22 cellular contexts compared by ENCODE assay signal in genomic region chr1:45610589-45611226, GRCh38. TPM values are rescaled to one million over a fixed set of nuclear protein-coding genes. Genes with fewer than 3 reads are reported as not detected.
DNase-seq lines count a peak whose midpoint lies in the region; ATAC-seq, FAIRE-seq and TF ChIP-seq lines count a peak whose summit lies in the region.
"Had no signal": no experiment of that assay in that cellular context is flagged by ENCODE, and none has a peak within 500 bp of the region (broad histone marks: within the 10 kb centered on the region; RNA-seq: fewer than 3 reads in every experiment).

No MANE protein-coding gene starts in this region.

- FAIRE-seq in GM12891 (lab: Jason Lieb, UNC): no peak
- no peak for FAIRE-seq in K562 (lab: Jason Lieb, UNC)
- FAIRE-seq: GM18507 had no signal

- CTCF ChIA-PET in CD4-positive, alpha-beta T cell (lab: Charles Lee): interaction anchor here (1.3 kb wide), 1 partner anchor 24 kb away, joined by 3 read pairs; no protein-coding TSS in a partner anchor
- CTCF ChIA-PET in K562 (lab: Yijun Ruan, JAX; ENCODE audit: low intra/inter-chr PET ratio): no interaction called here
- CTCF ChIA-PET in HEK293T (lab: Yijun Ruan, JAX): no interaction called here

- H3K27ac Mint-ChIP-seq in CD4-positive, alpha-beta T cell: peak overlapping the region; percentile 24
- H3K27ac Mint-ChIP-seq in nephron progenitor cell: peak overlapping the region; percentile 88
- H3K27ac Mint-ChIP-seq: HFFc6 had no signal

- peak; percentile 52; the same call in 1 of the 2 replicates for TF ChIP-seq POLR2A in GM12891 (IDR thresholded peaks at IDR 0.05; ENCODE audit: low read depth, low read length)
- peak; percentile 23 for TF ChIP-seq POLR2A in K562 (conservative IDR thresholded peaks at IDR 0.05)
- no peak for TF ChIP-seq POLR2A in body of pancreas (IDR thresholded peaks at IDR 0.05)

- H3K36me3 Mint-ChIP-seq in CD4-positive, alpha-beta T cell (ENCODE audit: low read depth): peaks cover 84% of the 10 kb centered on the region
- H3K36me3 Mint-ChIP-seq in nephron progenitor cell (ENCODE audit: low read depth): peaks cover 86% of the 10 kb centered on the region

- H3K4me1 Mint-ChIP-seq in CD4-positive, alpha-beta T cell (ENCODE audit: low read depth): peaks cover 30% of the 10 kb centered on the region
- no peaks in the 10 kb centered on the region for H3K4me1 Mint-ChIP-seq in nephron progenitor cell

- in situ Hi-C loops in K562 (cut with MboI): no loop called here

- H3K27ac ChIP-seq in CD4-positive, alpha-beta T cell (ENCODE audit: low read depth, low read length): no peak overlapping the region
- H3K27ac ChIP-seq in K562 (ENCODE audit: extremely low read depth, low read depth, low read length): no peak overlapping the region
- no peak overlapping the region for H3K27ac ChIP-seq in body of pancreas
- H3K27ac ChIP-seq: SK-N-MC had no signal

- no peaks in the 10 kb centered on the region for H3K9me3 ChIP-seq in CD4-positive, alpha-beta T cell (ENCODE audit: control insufficient read depth, low read length)
- H3K9me3 ChIP-seq in K562 (replicated peaks; ENCODE audit: control insufficient read depth, insufficient read depth, low read depth, low read length): no peaks in the 10 kb centered on the region
- H3K9me3 ChIP-seq in body of pancreas: no peaks in the 10 kb centered on the region

- H2AFZ ChIP-seq in K562 (ENCODE audit: low read depth, low read length): no peak overlapping the region

- POLR2A ChIA-PET in CD4-positive, alpha-beta T cell (lab: Charles Lee): no interaction called here
- POLR2A ChIA-PET in K562 (lab: Yijun Ruan, JAX): interaction anchor here (1.0 kb wide), 1 partner anchor 13 kb away, joined by 4 read pairs; the partner anchor contains the start of gene CCDC17
- POLR2A ChIA-PET in HEK293T (lab: Yijun Ruan, JAX): no interaction called here

- H3K4me1 ChIP-seq in K562 (replicated peaks in 1 of 2; ENCODE audit: control insufficient read depth in 2 of 2, insufficient read depth in 2 of 2, low read length in 2 of 2) (no peaks in the 10 kb centered on the region), body of pancreas (no peaks in the 10 kb centered on the region)

- WGBS in K562 (ENCODE audit: insufficient coverage, low coverage, missing lambda C conversion rate): 97% methylated on average over 9 of the region's 10 CpGs
- WGBS in body of pancreas, 2 donors: 92 to 93% methylated on average over 10 of the region's 10 CpGs

- H3K4me3 ChIP-seq in K562 (no peak overlapping the region), body of pancreas (no peak overlapping the region)
- H3K4me3 ChIP-seq: SK-N-MC had no signal

- no peak for TF ChIP-seq EP300 in K562 (IDR thresholded peaks at IDR 0.05; ENCODE audit: low read length)

- no peak for TF ChIP-seq RAD21 in K562 (CRISPR knock-in tag; conservative IDR thresholded peaks at IDR 0.05 in 1 of 2, IDR thresholded peaks at IDR 0.05 in 1 of 2)

- no peak overlapping the region for H3K4me3 Mint-ChIP-seq in CD4-positive, alpha-beta T cell
- no peak overlapping the region for H3K4me3 Mint-ChIP-seq in nephron progenitor cell
- H3K4me3 Mint-ChIP-seq: HFFc6 had no signal

- H3K9me3 Mint-ChIP-seq in CD4-positive, alpha-beta T cell: no peaks in the 10 kb centered on the region
- no peaks in the 10 kb centered on the region for H3K9me3 Mint-ChIP-seq in nephron progenitor cell
- H3K9me3 Mint-ChIP-seq: HFFc6 had no signal

- BruUV-seq in K562 (replicated peaks; lab: Mats Ljungman, UMichigan): no TSS peak

- TF ChIP-seq CTCF in CD4-positive, alpha-beta T cell (IDR thresholded peaks at IDR 0.05): no peak
- TF ChIP-seq CTCF in K562 (IDR thresholded peaks at IDR 0.05 in 2 of 3, conservative IDR thresholded peaks at IDR 0.05 in 1 of 3; ENCODE audit: insufficient read depth in 2 of 3, low read depth in 1 of 3, low read length in 3 of 3) (no peak), nephron progenitor cell (IDR thresholded peaks at IDR 0.05) (no peak), body of pancreas (IDR thresholded peaks at IDR 0.05) (no peak)

- no peak for ATAC-seq in CD4-positive, alpha-beta T cell (ENCODE audit: poor library complexity)
- ATAC-seq in K562: peak; percentile 8; the same call in 2 of the 3 replicates
- no peak for ATAC-seq in body of pancreas

- H3K27me3 Mint-ChIP-seq in CD4-positive, alpha-beta T cell: no peaks in the 10 kb centered on the region
- H3K27me3 Mint-ChIP-seq in nephron progenitor cell (ENCODE audit: low read depth, poor library complexity): no peaks in the 10 kb centered on the region

- H3K79me2 ChIP-seq in K562 (ENCODE audit: control insufficient read depth, insufficient read depth, low read length): peaks cover 36% of the 10 kb centered on the region

- H3K4me2 ChIP-seq in K562 (ENCODE audit: insufficient read depth, low read length): no peak overlapping the region

- H3K9me1 ChIP-seq in K562 (ENCODE audit: control insufficient read depth, insufficient read depth, low read length): no peaks in the 10 kb centered on the region

- no peak for DNase-seq in CD4-positive, alpha-beta T cell
- DNase-seq in GM12891 (ENCODE audit: insufficient read length, low spot score): no peak
- DNase-seq in K562 (ENCODE audit: extremely low read depth in 1 of 4, low spot score in 3 of 4): no peak
- DNase-seq in nephron progenitor cell: no peak
- DNase-seq in stimulated activated CD4-positive, alpha-beta T cell treated with anti-CD3 and anti-CD28 coated beads, Interleukin-4, amount 100 ng/mL, for 4 hours: no peak
- DNase-seq in body of pancreas: no peak
- no peak for DNase-seq in HEK293T (ENCODE audit: extremely low spot score)
- DNase-seq: AML-193, DMS153, GF-D8, GOT3, HFFc6, KG1, NCI-H1694 treated with DMSO at 0.1 percent for 48 hours, NCI-H2107, NCI-H2227 treated with DMSO at 0.1 percent for 48 hours, NCI-H510A treated with DMSO at 0.1 percent for 48 hours, NCI-H774, OCI-M1, SHP77 had no signal

- no peaks in the 10 kb centered on the region for H4K20me1 ChIP-seq in K562 (replicated peaks; ENCODE audit: control insufficient read depth, insufficient read depth, low read length)

- no peak overlapping the region for H3K9ac ChIP-seq in K562 (ENCODE audit: insufficient read depth in 1 of 2, low read depth in 2 of 2, low read length in 2 of 2)

- no peaks in the 10 kb centered on the region for H3K27me3 ChIP-seq in CD4-positive, alpha-beta T cell (ENCODE audit: control insufficient read depth, insufficient read depth, low read length)
- no peaks in the 10 kb centered on the region for H3K27me3 ChIP-seq in K562 (ENCODE audit: control insufficient read depth in 2 of 2, insufficient read depth in 2 of 2, low read length in 2 of 2)
- H3K27me3 ChIP-seq in body of pancreas: no peaks in the 10 kb centered on the region

- H3K36me3 ChIP-seq in K562 (ENCODE audit: control insufficient read depth, insufficient read depth, low read length) (peaks cover 95% of the 10 kb centered on the region), body of pancreas (replicated peaks in 1 of 2; ENCODE audit: insufficient read depth in 1 of 2, low read depth in 2 of 2) (peaks cover 7 to 13% of the 10 kb centered on the region in 2 donors)

- intact Hi-C loops in CD4-positive, alpha-beta T cell (cut with DNase I, micrococcal nuclease): no loop called here
- intact Hi-C loops in K562 (cut with micrococcal nuclease) (no loop called here), body of pancreas (cut with DNase I) (no loop called here)

TF ChIP-seq in HEK293T, 16 proteins besides CTCF, POLR2A, EP300 and RAD21 (continues in another document):
- TF ChIP-seq L3MBTL2 (conservative IDR thresholded peaks at IDR 0.05) (no peak), ZNF384 (IDR thresholded peaks at IDR 0.05) (no peak), TARDBP (IDR thresholded peaks at IDR 0.05) (no peak)

RNA-seq across cellular contexts. Expression of gene CCDC17, which starts 13.1 kb away (rescaled TPM):
- 1 to 10 TPM; 2.1 to 2.3 TPM for total RNA-seq in CD4-positive, alpha-beta T cell
- polyA plus RNA-seq in GM12891 (2012; ENCODE audit: low read depth, missing spikeins): 0.77 TPM
- total RNA-seq in K562 (2011; cell fraction: chromatin; rRNA removed; ENCODE audit: low replicate concordance): 10.6 and 21.6 TPM in 2 replicates
- 10.8 and 12.8 TPM in 2 replicates for total RNA-seq in K562 (2011; cell fraction: nucleolus; rRNA removed)
- 9.5 and 12.6 TPM in 2 replicates for total RNA-seq in K562 (2011; cell fraction: nucleoplasm; rRNA removed)
- 0.82 and 2.1 TPM in 2 replicates for total RNA-seq in K562 (2014; rRNA removed)
- total RNA-seq in K562 (2014; rRNA removed; fragmentation: Illumina TruSeq; extraction: Trizol): 0.62 and 0.73 TPM in 2 replicates
- 1.1 and 1.3 TPM in 2 replicates for total RNA-seq in K562 (2015; rRNA removed; fragmentation: Illumina TruSeq; extraction: Trizol)
- 2.0 and 2.4 TPM in 2 replicates for total RNA-seq in K562 (2021)
- 0.85 and 1.4 TPM in 2 replicates for polyA plus RNA-seq in K562 (2011; rRNA removed)
- polyA plus RNA-seq in K562 (2011; cell fraction: cytosol; rRNA removed): 0.78 and 0.98 TPM in 2 replicates
- polyA plus RNA-seq in K562 (2011; cell fraction: nucleus; rRNA removed): 9.2 and 13.3 TPM in 2 replicates
- 0.56 and 1.4 TPM in 2 replicates for polyA plus RNA-seq in K562 (2012)
- polyA plus RNA-seq in K562 (2014; fragmentation: Illumina TruSeq; extraction: Trizol): 0.51 and 0.54 TPM in 2 replicates
- under 1 TPM; 0.20 TPM for polyA plus RNA-seq in K562 (2014; fragmentation: Nextera tagmentation; extraction: Ambion mirVana)
- polyA plus RNA-seq in K562 (2014; rRNA removed): 1.4 and 1.6 TPM in 2 replicates
- polyA minus RNA-seq in K562 (2011; rRNA and poly(A)+ RNA removed): 1.3 and 1.7 TPM in 2 replicates
- polyA minus RNA-seq in K562 (2011; cell fraction: cytosol; rRNA and poly(A)+ RNA removed): 0.76 and 0.91 TPM in 2 replicates
- 3.5 and 3.7 TPM in 2 replicates for polyA minus RNA-seq in K562 (2011; cell fraction: nucleus; rRNA and poly(A)+ RNA removed)
- 1 to 10 TPM; 3.6 to 7.3 TPM for total RNA-seq in body of pancreas

RNA-seq across cellular contexts. Expression of gene NASP, which starts 26.9 kb away (rescaled TPM):
- 100 to 1,000 TPM; 110 to 112 TPM for total RNA-seq in CD4-positive, alpha-beta T cell
- polyA plus RNA-seq in GM12891 (2012; ENCODE audit: low read depth, missing spikeins): 131 TPM
- total RNA-seq in K562 (2011; cell fraction: chromatin; rRNA removed; ENCODE audit: low replicate concordance): 238 and 493 TPM in 2 replicates
- 142 and 174 TPM in 2 replicates for total RNA-seq in K562 (2011; cell fraction: nucleolus; rRNA removed)
- total RNA-seq in K562 (2011; cell fraction: nucleoplasm; rRNA removed): 284 and 450 TPM in 2 replicates
- 348 and 419 TPM in 2 replicates for total RNA-seq in K562 (2014; rRNA removed)
- total RNA-seq in K562 (2014; rRNA removed; fragmentation: Illumina TruSeq; extraction: Trizol): 452 and 498 TPM in 2 replicates
- total RNA-seq in K562 (2015; rRNA removed; fragmentation: Illumina TruSeq; extraction: Trizol): 479 and 526 TPM in 2 replicates
- 297 and 341 TPM in 2 replicates for total RNA-seq in K562 (2021)
- polyA plus RNA-seq in K562 (2011; rRNA removed): 279 and 361 TPM in 2 replicates
- polyA plus RNA-seq in K562 (2011; cell fraction: cytosol; rRNA removed): 164 and 221 TPM in 2 replicates
- polyA plus RNA-seq in K562 (2011; cell fraction: nucleus; rRNA removed): 319 and 321 TPM in 2 replicates
- polyA plus RNA-seq in K562 (2012): 265 and 362 TPM in 2 replicates
- polyA plus RNA-seq in K562 (2014; fragmentation: Illumina TruSeq; extraction: Trizol): 471 and 546 TPM in 2 replicates
- polyA plus RNA-seq in K562 (2014; fragmentation: Nextera tagmentation; extraction: Ambion mirVana): 100 to 1,000 TPM; 199 to 369 TPM
- 496 and 578 TPM in 2 replicates for polyA plus RNA-seq in K562 (2014; rRNA removed)
- 269 and 276 TPM in 2 replicates for polyA minus RNA-seq in K562 (2011; rRNA and poly(A)+ RNA removed)
- 152 and 212 TPM in 2 replicates for polyA minus RNA-seq in K562 (2011; cell fraction: cytosol; rRNA and poly(A)+ RNA removed)
- 132 and 189 TPM in 2 replicates for polyA minus RNA-seq in K562 (2011; cell fraction: nucleus; rRNA and poly(A)+ RNA removed)
- 10 to 100 TPM; 31.0 to 39.2 TPM for total RNA-seq in body of pancreas

Comparison
In these comparisons a context has a peak if more than half of its experiments do, and no peak if none do; other contexts are left out.
1. POLR2A ChIP-seq: peak in GM12891 (single experiment) and K562 (single experiment); none in body of pancreas (0 of 3).